1 cellular context compared by ENCODE assay signal in genomic region chr2:81987370-81987769, GRCh38.
TF ChIP-seq lines count a peak whose summit lies in the region.

No MANE protein-coding gene starts in this region.

TF ChIP-seq in GM23338, 12 proteins besides CTCF, POLR2A, EP300 and RAD21:
- TF ChIP-seq STAT1 (IDR thresholded peaks at IDR 0.05; ENCODE audit: unreplicated experiment) (no peak), ETS1 (IDR thresholded peaks at IDR 0.05) (no peak), ZNF114 (CRISPR knock-in tag; IDR thresholded peaks at IDR 0.05) (no peak), POLR2AphosphoS5 (IDR thresholded peaks at IDR 0.05; ENCODE audit: low read depth) (no peak), JUNB (IDR thresholded peaks at IDR 0.05; ENCODE audit: unreplicated experiment) (no peak)
